In the genomic region with DNA sequence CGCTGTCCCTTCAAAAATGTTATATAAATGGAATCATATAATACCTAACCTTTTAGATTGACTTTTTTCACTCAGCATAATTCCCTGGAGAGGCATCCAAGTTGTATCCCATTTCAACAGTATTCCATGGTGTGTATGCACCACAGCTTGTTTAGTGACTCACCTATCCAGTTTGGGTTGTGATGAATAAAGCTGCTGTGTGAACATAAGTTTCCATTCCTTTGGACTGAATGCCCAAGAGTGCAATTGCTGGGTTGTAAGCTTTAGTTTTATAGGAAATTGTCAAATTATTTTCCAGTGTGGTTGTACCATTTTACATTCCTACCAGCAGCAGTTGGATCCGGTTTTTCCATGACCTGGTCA, we compare ENCODE assay signal across 18 cellular contexts.
DNase-seq lines count a peak whose midpoint lies in the region; ATAC-seq and TF ChIP-seq lines count a peak whose summit lies in the region.
"Had no signal": no experiment of that assay in that cellular context is flagged by ENCODE, and none has a peak within 500 bp of the region (broad histone marks: within the 10 kb centered on the region; RNA-seq: fewer than 3 reads in every experiment).

No MANE protein-coding gene starts in this region.

- no peak overlapping the region for H3K4me3 Mint-ChIP-seq in HFFc6
- H3K4me3 Mint-ChIP-seq: activated naive CD4-positive, alpha-beta T cell treated with anti-CD3 and anti-CD28 coated beads, Interleukin-2, amount 50 U/mL, for 24 hours; CD4-positive, alpha-beta memory T cell; neural progenitor cell had no signal

- no peaks in the 10 kb centered on the region for H3K9me3 ChIP-seq in subcutaneous abdominal adipose tissue (ENCODE audit: control insufficient read depth in 5 of 5, low read length in 5 of 5)

- H3K36me3 ChIP-seq in subcutaneous abdominal adipose tissue (ENCODE audit: control insufficient read depth in 5 of 5, insufficient read depth in 5 of 5, low read length in 5 of 5): no peaks in the 10 kb centered on the region
- H3K36me3 ChIP-seq: neural progenitor cell had no signal

- in situ Hi-C loops in SK-MEL-5 (cut with HindIII; ENCODE audit: low pct_unique_long_range_greater_than_20kb, low sequenced_read_pairs): no loop called here

- peak; percentile 17 for DNase-seq in DMS53 (lab: John Stamatoyannopoulos, UW)
- DNase-seq in DMS53 treated with DMSO at 0.1 percent for 48 hours (lab: John Stamatoyannopoulos, UW; ENCODE audit: unreplicated experiment): no peak
- DNase-seq in SK-MEL-5 (ENCODE audit: low read depth, low spot score): peak; percentile 22
- peak; percentile 42 for DNase-seq in fibroblast of peridontal ligament (ENCODE audit: extremely low read depth)
- no peak for DNase-seq in NCI-H2227 treated with DMSO at 0.1 percent for 48 hours (lab: John Stamatoyannopoulos, UW)
- no peak for DNase-seq in HFFc6
- DNase-seq: 8988T; activated CD4-positive, alpha-beta T cell treated with anti-CD3 and anti-CD28 coated beads for 48 hours; CD4-positive, alpha-beta memory T cell; NCI-H1048; NCI-H524; stimulated activated CD4-positive, alpha-beta T cell treated with anti-CD3 and anti-CD28 coated beads, Interleukin-4, amount 100 ng/mL, for 1 hour; stimulated activated CD8-positive, alpha-beta memory T cell treated with anti-CD3 and anti-CD28 coated beads, Interleukin-4, amount 100 ng/mL, for 48 hours had no signal

- H3K9me3 Mint-ChIP-seq in HFFc6: no peaks in the 10 kb centered on the region
- H3K9me3 Mint-ChIP-seq: activated naive CD4-positive, alpha-beta T cell treated with anti-CD3 and anti-CD28 coated beads, Interleukin-2, amount 50 U/mL, for 24 hours had no signal

- no peak for ATAC-seq in GM18520 (IDR thresholded peaks at IDR 0.05; ENCODE audit: unreplicated experiment)

- no peak overlapping the region for H3K4me3 ChIP-seq in subcutaneous abdominal adipose tissue (ENCODE audit: low read depth in 1 of 5, low read length in 5 of 5)
- H3K4me3 ChIP-seq: neural progenitor cell, SK-N-MC had no signal

- H3K4me1 Mint-ChIP-seq in HFFc6 (ENCODE audit: low read depth): peaks cover 12% of the 10 kb centered on the region
- H3K4me1 Mint-ChIP-seq: activated naive CD4-positive, alpha-beta T cell treated with anti-CD3 and anti-CD28 coated beads, Interleukin-2, amount 50 U/mL, for 24 hours; CD4-positive, alpha-beta memory T cell had no signal

- peak overlapping the region; percentile 26 for H3K27ac ChIP-seq in subcutaneous abdominal adipose tissue (ENCODE audit: low read depth, low read length)
- H3K27ac ChIP-seq: neural progenitor cell, SK-N-MC had no signal

- no peak overlapping the region for H3K9ac ChIP-seq in subcutaneous abdominal adipose tissue (ENCODE audit: low read length in 5 of 5)
- H3K9ac ChIP-seq: neural progenitor cell had no signal

- peaks cover 5% of the 10 kb centered on the region; the same call in 1 of the 2 replicates for H3K27me3 Mint-ChIP-seq in HFFc6 (ENCODE audit: insufficient read depth)

- H3K36me3 Mint-ChIP-seq in HFFc6 (ENCODE audit: low read depth): no peaks in the 10 kb centered on the region
- H3K36me3 Mint-ChIP-seq: activated naive CD4-positive, alpha-beta T cell treated with anti-CD3 and anti-CD28 coated beads, Interleukin-2, amount 50 U/mL, for 24 hours; CD4-positive, alpha-beta memory T cell; neural progenitor cell had no signal

- peaks cover 2 to 18% (median 15%) of the 10 kb centered on the region in 5 donors for H3K4me1 ChIP-seq in subcutaneous abdominal adipose tissue (ENCODE audit: control insufficient read depth in 5 of 5, insufficient read depth in 5 of 5, low read length in 5 of 5)

- no peak for TF ChIP-seq CTCF in HFFc6 (IDR thresholded peaks at IDR 0.05)

- H3K27ac Mint-ChIP-seq in HFFc6: no peak overlapping the region
- H3K27ac Mint-ChIP-seq: activated naive CD4-positive, alpha-beta T cell treated with anti-CD3 and anti-CD28 coated beads, Interleukin-2, amount 50 U/mL, for 24 hours; CD4-positive, alpha-beta memory T cell; neural progenitor cell had no signal

- no peaks in the 10 kb centered on the region for H3K27me3 ChIP-seq in subcutaneous abdominal adipose tissue (ENCODE audit: control insufficient read depth in 5 of 5, insufficient read depth in 4 of 5, low read length in 5 of 5)
- H3K27me3 ChIP-seq: neural progenitor cell had no signal

Comparison
In these comparisons a context has a peak if more than half of its experiments do, and no peak if none do; other contexts are left out.
1. DNase-seq: peak in DMS53 (single experiment), SK-MEL-5 (single experiment) and fibroblast of peridontal ligament (single experiment); none in DMS53 treated with DMSO at 0.1 percent for 48 hours (single experiment), NCI-H2227 treated with DMSO at 0.1 percent for 48 hours (single experiment) and HFFc6 (single experiment).